9 cellular contexts compared by ENCODE assay signal in genomic region chr16:53159781-53160436, GRCh38.
DNase-seq lines count a peak whose midpoint lies in the region; ATAC-seq and TF ChIP-seq lines count a peak whose summit lies in the region.
"Had no signal": no experiment of that assay in that cellular context is flagged by ENCODE, and none has a peak within 500 bp of the region (broad histone marks: within the 10 kb centered on the region; RNA-seq: fewer than 3 reads in every experiment).

No MANE protein-coding gene starts in this region.

- ATAC-seq in RWPE2 (ENCODE audit: low read depth): peak; percentile 61; the same call in 1 of the 3 replicates

- TF ChIP-seq POLR2A in esophagus squamous epithelium (IDR thresholded peaks at IDR 0.05): no peak

- intact Hi-C loops in esophagus squamous epithelium (cut with DNase I): no loop called here

- H3K36me3 ChIP-seq in RWPE2 (ENCODE audit: low read depth) (peaks cover 78% of the 10 kb centered on the region), esophagus squamous epithelium (peaks cover 4 to 71% (median 5%) of the 10 kb centered on the region in 3 donors)

- no peaks in the 10 kb centered on the region for H3K4me1 Mint-ChIP-seq in neural crest cell

- H3K27me3 Mint-ChIP-seq in neural crest cell (ENCODE audit: low read depth): no peaks in the 10 kb centered on the region

- H3K4me1 ChIP-seq in RWPE2 (ENCODE audit: insufficient read depth, poor library complexity, severe bottlenecking) (no peaks in the 10 kb centered on the region), esophagus squamous epithelium (no peaks in the 10 kb centered on the region)

- DNase-seq in AML-193 (lab: John Stamatoyannopoulos, UW): peak; percentile 43 to 58
- peak; percentile 26 to 37 for DNase-seq in HL-60 (ENCODE audit: low read depth in 1 of 2, low spot score in 1 of 2)
- no peak for DNase-seq in RWPE2 (ENCODE audit: low spot score)
- DNase-seq in esophagus squamous epithelium (lab: John Stamatoyannopoulos, UW): no peak
- no peak for DNase-seq in neural crest cell (ENCODE audit: low read depth, low spot score)
- no peak for DNase-seq in NCI-H2029 (lab: John Stamatoyannopoulos, UW)
- no peak for DNase-seq in NCI-H1048 (lab: John Stamatoyannopoulos, UW)

- no peak overlapping the region for H3K4me3 ChIP-seq in HL-60 (replicated peaks; ENCODE audit: insufficient read depth, low read length)
- no peak overlapping the region for H3K4me3 ChIP-seq in RWPE2 (ENCODE audit: severe bottlenecking)
- no peak overlapping the region for H3K4me3 ChIP-seq in esophagus squamous epithelium
- H3K4me3 ChIP-seq: SK-N-MC had no signal

- no peak overlapping the region for H3K27ac Mint-ChIP-seq in neural crest cell (ENCODE audit: unreplicated experiment)

- peaks cover 12% of the 10 kb centered on the region for H3K36me3 Mint-ChIP-seq in neural crest cell (ENCODE audit: low read depth)

- H3K27ac ChIP-seq in HL-60 (replicated peaks) (no peak overlapping the region), RWPE2 (ENCODE audit: poor library complexity, severe bottlenecking) (no peak overlapping the region), esophagus squamous epithelium (no peak overlapping the region)
- H3K27ac ChIP-seq: SK-N-MC had no signal

- H3K9me3 Mint-ChIP-seq in neural crest cell: no peaks in the 10 kb centered on the region

- no peaks in the 10 kb centered on the region for H3K27me3 ChIP-seq in HL-60 (ENCODE audit: insufficient read depth, poor library complexity, severe bottlenecking)
- no peaks in the 10 kb centered on the region for H3K27me3 ChIP-seq in RWPE2 (ENCODE audit: insufficient read depth, poor library complexity, severe bottlenecking)
- H3K27me3 ChIP-seq in esophagus squamous epithelium: no peaks in the 10 kb centered on the region

- TF ChIP-seq CTCF in GM12872 (IDR thresholded peaks at IDR 0.05; ENCODE audit: insufficient read depth, low read depth, low read length) (peak; percentile 63; the same call in 2 of the 3 replicates), HL-60 (IDR thresholded peaks at IDR 0.05; ENCODE audit: insufficient read depth, low read length) (peak; percentile 60), RWPE2 (IDR thresholded peaks at IDR 0.05; ENCODE audit: poor library complexity, severe bottlenecking) (peak; percentile 82), esophagus squamous epithelium (IDR thresholded peaks at IDR 0.05) (peak in 5 of 6 experiments; percentile 42 to 66 (median 62)), neural crest cell (conservative IDR thresholded peaks at IDR 0.05) (peak; percentile 79)

- H3K4me3 Mint-ChIP-seq in neural crest cell: no peak overlapping the region

- 61 to 78% methylated on average over 6 of the region's 6 CpGs for WGBS in esophagus squamous epithelium, 2 donors

- no peaks in the 10 kb centered on the region for H3K9me3 ChIP-seq in RWPE2 (ENCODE audit: severe bottlenecking)
- H3K9me3 ChIP-seq in esophagus squamous epithelium: no peaks in the 10 kb centered on the region

Comparison
In these comparisons a context has a peak if more than half of its experiments do, and no peak if none do; other contexts are left out.
1. DNase-seq: peak in AML-193 (2 of 2) and HL-60 (2 of 2); none in RWPE2 (single experiment), esophagus squamous epithelium (single experiment), neural crest cell (single experiment), NCI-H2029 (single experiment) and NCI-H1048 (single experiment).
2. Peak in every context shown above with its lines, with median percentiles within 50 percentile points of each other: CTCF ChIP-seq.